In genomic region chr3:16811950-16812349, GRCh38 we compare ENCODE assay signal across 23 cellular contexts.
DNase-seq lines count a peak whose midpoint lies in the region; ATAC-seq and TF ChIP-seq lines count a peak whose summit lies in the region.
"Had no signal": no experiment of that assay in that cellular context is flagged by ENCODE, and none has a peak within 500 bp of the region (broad histone marks: within the 10 kb centered on the region; RNA-seq: fewer than 3 reads in every experiment).

No MANE protein-coding gene starts in this region.

- ATAC-seq in T-helper 17 cell: no peak
- no peak for ATAC-seq in HG03280 (IDR thresholded peaks at IDR 0.05; ENCODE audit: unreplicated experiment)
- ATAC-seq: A549, GM12878, GM23338 had no signal

- peak overlapping the region; percentile 16 for H3K4me3 Mint-ChIP-seq in T-helper 17 cell
- H3K4me3 Mint-ChIP-seq: CD14-positive monocyte; CD4-positive, alpha-beta T cell; GM23338; HFFc6 had no signal

- no peak for TF ChIP-seq CTCF in foreskin fibroblast (IDR thresholded peaks at IDR 0.05; ENCODE audit: low read depth, low read length)

- H3K9me3 ChIP-seq in T-helper 17 cell (ENCODE audit: control insufficient read depth, low read length, poor library complexity, severe bottlenecking): no peaks in the 10 kb centered on the region
- H3K9me3 ChIP-seq: A549, BE2C, HAP-1 had no signal

- H3K27me3 Mint-ChIP-seq in T-helper 17 cell: peaks cover 5% of the 10 kb centered on the region
- H3K27me3 Mint-ChIP-seq: CD4-positive, alpha-beta T cell had no signal

- no peak overlapping the region for H3K4me3 ChIP-seq in foreskin fibroblast (ENCODE audit: low read depth in 1 of 2, low read length in 2 of 2)
- H3K4me3 ChIP-seq: A549; BLaER1 treated with 17β-estradiol and CSF1 and Interleukin-3, amounts not matched to agents 10 nM and 100 nM; GM12878; GM23338 had no signal

- H3K27ac Mint-ChIP-seq in T-helper 17 cell: no peak overlapping the region
- H3K27ac Mint-ChIP-seq: CD4-positive, alpha-beta T cell; CD8-positive, alpha-beta memory T cell; GM23338; HFFc6 had no signal

- H3K4me1 Mint-ChIP-seq in T-helper 17 cell: peaks cover 16% of the 10 kb centered on the region
- H3K4me1 Mint-ChIP-seq: CD14-positive monocyte had no signal

- DNase-seq in T-helper 17 cell (no peak), middle frontal gyrus (ENCODE audit: extremely low spot score, low spot score) (peak; percentile 49), putamen (ENCODE audit: low spot score) (peak; percentile 60), ureter (ENCODE audit: low spot score) (no peak), foreskin fibroblast (no peak)
- DNase-seq: 8988T; ACHN; AML-193; BE2C; CD4-positive, alpha-beta T cell; CD8-positive, alpha-beta memory T cell; DMS 273 treated with DMSO at 0.1 percent for 48 hours; DMS79; EL; GDM1; HFFc6 had no signal

- H3K36me3 Mint-ChIP-seq in T-helper 17 cell (ENCODE audit: low read depth): no peaks in the 10 kb centered on the region
- H3K36me3 Mint-ChIP-seq: CD14-positive monocyte had no signal

Comparison
In these comparisons a context has a peak if more than half of its experiments do, and no peak if none do; other contexts are left out.
1. DNase-seq: peak in middle frontal gyrus (single experiment) and putamen (single experiment); none in T-helper 17 cell (0 of 3), ureter (single experiment) and foreskin fibroblast (0 of 2).